In the genomic region with DNA sequence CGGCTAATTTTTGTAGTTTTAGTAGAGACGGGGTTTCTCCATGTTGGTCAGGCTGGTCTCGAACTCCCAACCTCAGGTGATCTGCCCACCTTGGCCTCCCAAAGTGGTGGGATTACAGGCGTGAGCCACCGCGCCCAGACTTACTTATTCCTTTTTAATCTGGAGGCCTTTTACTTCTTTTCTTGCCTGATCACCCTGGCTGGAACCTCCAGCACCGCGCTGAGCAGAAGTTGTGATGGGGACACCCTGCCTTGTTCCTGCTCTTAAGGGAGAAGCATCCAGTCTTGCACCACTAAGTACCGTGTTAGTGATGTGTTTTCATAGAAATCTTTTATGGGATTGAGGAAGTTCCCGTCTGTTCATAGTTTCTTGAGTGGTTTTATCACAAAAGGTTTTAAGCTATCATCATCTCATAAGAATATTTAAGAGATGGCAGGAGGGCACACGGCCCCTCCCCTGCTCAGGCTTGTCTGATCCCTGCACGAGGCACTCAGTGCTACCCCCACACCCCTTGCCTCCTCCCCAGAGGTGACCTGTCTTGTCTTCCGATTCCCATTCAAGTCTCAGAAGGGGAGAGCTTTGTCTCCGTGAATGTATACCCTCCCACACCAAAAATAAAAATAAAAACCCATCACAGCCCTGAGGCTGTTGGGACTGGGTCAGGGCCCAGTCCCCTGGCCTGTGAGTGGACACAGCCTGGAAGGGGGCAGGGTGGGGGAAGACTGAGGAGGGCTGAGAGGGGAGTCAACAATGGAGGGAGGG, we compare ENCODE assay signal across 15 cellular contexts.
DNase-seq lines count a peak whose midpoint lies in the region; ATAC-seq, FAIRE-seq and TF ChIP-seq lines count a peak whose summit lies in the region.
"Had no signal": no experiment of that assay in that cellular context is flagged by ENCODE, and none has a peak within 500 bp of the region (broad histone marks: within the 10 kb centered on the region; RNA-seq: fewer than 3 reads in every experiment).

No MANE protein-coding gene starts in this region.

- peak overlapping the region; percentile 90; the same call in 1 of the 2 replicates for H3K18ac ChIP-seq in H1 (ENCODE audit: extremely low read depth, low read length)

- TF ChIP-seq RAD21 in H1 (IDR thresholded peaks at IDR 0.05 in 1 of 2, conservative IDR thresholded peaks at IDR 0.05 in 1 of 2; ENCODE audit: low read depth in 2 of 2, low read length in 2 of 2), result no peak

- 84% methylated on average over 14 of the region's 14 CpGs; no CpG with 5 or more reads in 1 of the 2 experiments for WGBS in H1 (ENCODE audit: extremely low coverage in 1 of 2, insufficient coverage in 1 of 2, insufficient read length in 1 of 2, insufficient replicate concordance in 2 of 2, low coverage in 1 of 2, low lambda C conversion rate in 2 of 2, missing lambda C conversion rate in 1 of 2), 2 experiments
- WGBS in esophagus muscularis mucosa, result 89% methylated on average over 14 of the region's 14 CpGs

- no peak overlapping the region for H3K4me3 Mint-ChIP-seq in progenitor cell of endocrine pancreas (ENCODE audit: low read depth)
- H3K4me3 Mint-ChIP-seq: activated naive CD4-positive, alpha-beta T cell treated with anti-CD3 and anti-CD28 coated beads, Interleukin-2, amount 50 U/mL, for 24 hours had no signal

- peaks cover 11% of the 10 kb centered on the region for H3K4me1 Mint-ChIP-seq in progenitor cell of endocrine pancreas (ENCODE audit: low read depth)
- H3K4me1 Mint-ChIP-seq: activated naive CD4-positive, alpha-beta T cell treated with anti-CD3 and anti-CD28 coated beads, Interleukin-2, amount 50 U/mL, for 24 hours had no signal

- intact Hi-C loops in esophagus muscularis mucosa (cut with DNase I), result no loop called here

- H3K36me3 Mint-ChIP-seq in progenitor cell of endocrine pancreas (ENCODE audit: insufficient read depth), result no peaks in the 10 kb centered on the region
- H3K36me3 Mint-ChIP-seq: activated naive CD4-positive, alpha-beta T cell treated with anti-CD3 and anti-CD28 coated beads, Interleukin-2, amount 50 U/mL, for 24 hours had no signal

- no peaks in the 10 kb centered on the region for H3K27me3 Mint-ChIP-seq in progenitor cell of endocrine pancreas
- H3K27me3 Mint-ChIP-seq: activated naive CD4-positive, alpha-beta T cell treated with anti-CD3 and anti-CD28 coated beads, Interleukin-2, amount 50 U/mL, for 24 hours had no signal

- no peak overlapping the region for H3K23ac ChIP-seq in H1 (ENCODE audit: insufficient read length)

- peak overlapping the region; percentile 95; the same call in 1 of the 2 replicates for H2BK15ac ChIP-seq in H1 (ENCODE audit: low read length)

- no peak overlapping the region for H2BK20ac ChIP-seq in H1 (ENCODE audit: low read length)

- no peak overlapping the region for H2AFZ ChIP-seq in DND-41 (ENCODE audit: low read depth, low read length)
- no peak overlapping the region for H2AFZ ChIP-seq in H1 (ENCODE audit: low read length)

- H3K79me1 ChIP-seq in H1 (ENCODE audit: low read depth, low read length), result peaks cover 4% of the 10 kb centered on the region; the same call in 1 of the 2 replicates

- H3K27me3 ChIP-seq in DND-41 (ENCODE audit: insufficient read depth, low read length, poor library complexity) (no peaks in the 10 kb centered on the region), H1 (replicated peaks in 1 of 4; ENCODE audit: control insufficient read depth in 3 of 4, extremely low read depth in 1 of 4, insufficient read depth in 3 of 4, low read length in 3 of 4) (no peaks in the 10 kb centered on the region; a peak in 1 of 7 replicates), esophagus muscularis mucosa (no peaks in the 10 kb centered on the region)
- H3K27me3 ChIP-seq: gastroesophageal sphincter, tibial artery had no signal

- no peak overlapping the region for H2AK5ac ChIP-seq in H1 (ENCODE audit: low read depth, low read length)

- peak overlapping the region; percentile 100; the same call in 1 of the 2 replicates for H2BK12ac ChIP-seq in H1 (ENCODE audit: low read depth, low read length)

- POLR2A ChIA-PET in H1 (lab: Charles Lee; ENCODE audit: partially characterized antibody), result interaction anchor here (1.0 to 1.5 kb wide), 2 partner anchors 10 to 64 kb away, joined by 3 read pairs; no protein-coding TSS in a partner anchor

- H3K23me2 ChIP-seq in H1 (ENCODE audit: low read depth, low read length), result peaks cover 6% of the 10 kb centered on the region

- H3K14ac ChIP-seq in H1 (ENCODE audit: insufficient read length), result no peak overlapping the region

- H3K36me3 ChIP-seq in DND-41 (ENCODE audit: insufficient read depth, low read length), result no peaks in the 10 kb centered on the region
- no peaks in the 10 kb centered on the region; a peak in 1 of 8 replicates for H3K36me3 ChIP-seq in H1 (ENCODE audit: control insufficient read depth in 2 of 4, insufficient read depth in 4 of 4, low read length in 3 of 4)
- H3K36me3 ChIP-seq in esophagus muscularis mucosa, result no peaks in the 10 kb centered on the region
- H3K36me3 ChIP-seq: gastroesophageal sphincter, tibial artery had no signal

- H4K20me1 ChIP-seq in DND-41 (ENCODE audit: insufficient read depth, low read length) (no peaks in the 10 kb centered on the region), H1 (replicated peaks in 1 of 2; ENCODE audit: control insufficient read depth in 1 of 2, insufficient read depth in 2 of 2, low read length in 2 of 2) (peaks cover 0 to 5% of the 10 kb centered on the region in 2 experiments)

- no peak overlapping the region for H4K5ac ChIP-seq in H1 (ENCODE audit: insufficient read length, low read depth, low read length)

- H3K9ac ChIP-seq in DND-41 (ENCODE audit: low read depth, low read length) (no peak overlapping the region), H1 (replicated peaks in 1 of 4; ENCODE audit: extremely low read depth in 1 of 4, low read depth in 3 of 4, low read length in 3 of 4) (no peak overlapping the region)

- H3K9me3 ChIP-seq in DND-41 (ENCODE audit: insufficient read depth, low read length, severe bottlenecking) (no peaks in the 10 kb centered on the region), H1 (ENCODE audit: insufficient read depth in 2 of 2, low read depth in 1 of 2, low read length in 1 of 2) (no peaks in the 10 kb centered on the region), esophagus muscularis mucosa (no peaks in the 10 kb centered on the region)
- H3K9me3 ChIP-seq: gastroesophageal sphincter, tibial artery had no signal

- H4K91ac ChIP-seq in H1 (replicated peaks; ENCODE audit: insufficient read length, low read length), result peak overlapping the region; percentile 81

- H3K4me3 ChIP-seq in DND-41 (ENCODE audit: low read depth in 1 of 2, low read length in 2 of 2) (no peak overlapping the region), H1 (ENCODE audit: extremely low read depth in 1 of 4, insufficient read depth in 2 of 4, low read depth in 3 of 4, low read length in 4 of 4) (no peak overlapping the region), esophagus muscularis mucosa (no peak overlapping the region)
- H3K4me3 ChIP-seq: gastroesophageal sphincter, tibial artery had no signal

- CTCF ChIA-PET in H1 (lab: Charles Lee; ENCODE audit: partially characterized antibody), result interaction anchor here (0.5 to 2.8 kb wide), 12 partner anchors 10 to 435 kb away, joined by 3 to 12 read pairs (median 3); no protein-coding TSS in a partner anchor

- no peak overlapping the region; the same call in 1 of the 2 replicates for H4K8ac ChIP-seq in H1 (ENCODE audit: extremely low read depth, insufficient read depth, low read length)

- H3K27ac Mint-ChIP-seq in progenitor cell of endocrine pancreas, result peak overlapping the region; percentile 74
- H3K27ac Mint-ChIP-seq: activated naive CD4-positive, alpha-beta T cell treated with anti-CD3 and anti-CD28 coated beads, Interleukin-2, amount 50 U/mL, for 24 hours had no signal

- TF ChIP-seq EP300 in H1 (IDR thresholded peaks at IDR 0.05; ENCODE audit: borderline replicate concordance in 1 of 2, low read depth in 2 of 2, low read length in 2 of 2), result no peak
- TF ChIP-seq EP300 in esophagus muscularis mucosa (IDR thresholded peaks at IDR 0.05), result no peak

- TF ChIP-seq CTCF in DND-41 (IDR thresholded peaks at IDR 0.05; ENCODE audit: borderline replicate concordance, extremely low read depth, low read length, poor library complexity, severe bottlenecking), result no peak
- no peak for TF ChIP-seq CTCF in H1 (IDR thresholded peaks at IDR 0.05; ENCODE audit: control extremely low read depth in 1 of 3, insufficient read depth in 1 of 3, low read depth in 1 of 3, low read length in 3 of 3)
- no peak for TF ChIP-seq CTCF in progenitor cell of endocrine pancreas (IDR thresholded peaks at IDR 0.05; ENCODE audit: unreplicated experiment)
- no peak for TF ChIP-seq CTCF in esophagus muscularis mucosa (IDR thresholded peaks at IDR 0.05)

- DNase-seq in DND-41 (no peak), MV-4-11 (lab: John Stamatoyannopoulos, UW) (peak; percentile 71), H1 (ENCODE audit: low read depth in 1 of 2, low spot score in 2 of 2) (peak in 1 of 2 experiments; percentile 35), progenitor cell of endocrine pancreas (ENCODE audit: low spot score, unreplicated experiment) (no peak), esophagus muscularis mucosa (ENCODE audit: extremely low spot score) (no peak), NCI-H510A treated with DMSO at 0.1 percent for 48 hours (lab: John Stamatoyannopoulos, UW) (no peak)
- DNase-seq: caudate nucleus, EL, NCI-H1092 treated with DMSO at 0.1 percent for 48 hours, NCI-H345 had no signal

- H2BK5ac ChIP-seq in H1 (ENCODE audit: low read depth, low read length), result peak overlapping the region; percentile 87; the same call in 1 of the 2 replicates

- no peak overlapping the region for H2BK120ac ChIP-seq in H1 (replicated peaks; ENCODE audit: low read depth, low read length)

- FAIRE-seq in H1 (lab: Jason Lieb, UNC), result no peak
- FAIRE-seq: endothelial cell of umbilical vein had no signal

- H3K4me2 ChIP-seq in DND-41 (ENCODE audit: insufficient read depth, low read length) (no peak overlapping the region), H1 (ENCODE audit: insufficient read depth in 1 of 2, low read depth in 2 of 2, low read length in 2 of 2) (no peak overlapping the region)

- H3K56ac ChIP-seq in H1 (replicated peaks; ENCODE audit: insufficient read length, low read depth, low read length), result no peak overlapping the region

- ATAC-seq in DND-41 (ENCODE audit: insufficient read depth, low read depth) (no peak), GM19351 (IDR thresholded peaks at IDR 0.05; ENCODE audit: unreplicated experiment) (no peak)

- peaks cover 16% of the 10 kb centered on the region for H3K4me1 ChIP-seq in DND-41 (ENCODE audit: insufficient read depth, low read length)
- peaks cover 0 to 12% (median 9%) of the 10 kb centered on the region in 4 experiments; a peak in 6 of 7 replicates for H3K4me1 ChIP-seq in H1 (replicated peaks in 1 of 4; ENCODE audit: control insufficient read depth in 3 of 4, insufficient read depth in 4 of 4, low read length in 3 of 4)
- H3K4me1 ChIP-seq in esophagus muscularis mucosa, result peaks cover 4 to 17% (median 12%) of the 10 kb centered on the region in 4 donors
- H3K4me1 ChIP-seq: gastroesophageal sphincter had no signal

- peak overlapping the region; percentile 12 for H3K27ac ChIP-seq in DND-41 (ENCODE audit: low read length)
- no peak overlapping the region for H3K27ac ChIP-seq in H1 (ENCODE audit: low read depth, low read length)
- no peak overlapping the region for H3K27ac ChIP-seq in esophagus muscularis mucosa (replicated peaks in 1 of 4)
- H3K27ac ChIP-seq: gastroesophageal sphincter had no signal

- no peaks in the 10 kb centered on the region for H3K9me3 Mint-ChIP-seq in progenitor cell of endocrine pancreas (ENCODE audit: low read depth)
- H3K9me3 Mint-ChIP-seq: activated naive CD4-positive, alpha-beta T cell treated with anti-CD3 and anti-CD28 coated beads, Interleukin-2, amount 50 U/mL, for 24 hours had no signal

- no peak for TF ChIP-seq POLR2A in H1 (IDR thresholded peaks at IDR 0.05; ENCODE audit: control extremely low read depth in 1 of 2, low read depth in 2 of 2, low read length in 2 of 2)
- no peak for TF ChIP-seq POLR2A in esophagus muscularis mucosa (IDR thresholded peaks at IDR 0.05; ENCODE audit: low read depth)

- H3K79me2 ChIP-seq in DND-41 (ENCODE audit: insufficient read depth, low read length) (no peaks in the 10 kb centered on the region), H1 (ENCODE audit: control insufficient read depth in 1 of 2, insufficient read depth in 2 of 2, low read length in 2 of 2) (no peaks in the 10 kb centered on the region)

- H3K4ac ChIP-seq in H1 (replicated peaks; ENCODE audit: insufficient read length, low read depth, low read length), result no peak overlapping the region
